24 cellular contexts compared by ENCODE assay signal in the genomic region with DNA sequence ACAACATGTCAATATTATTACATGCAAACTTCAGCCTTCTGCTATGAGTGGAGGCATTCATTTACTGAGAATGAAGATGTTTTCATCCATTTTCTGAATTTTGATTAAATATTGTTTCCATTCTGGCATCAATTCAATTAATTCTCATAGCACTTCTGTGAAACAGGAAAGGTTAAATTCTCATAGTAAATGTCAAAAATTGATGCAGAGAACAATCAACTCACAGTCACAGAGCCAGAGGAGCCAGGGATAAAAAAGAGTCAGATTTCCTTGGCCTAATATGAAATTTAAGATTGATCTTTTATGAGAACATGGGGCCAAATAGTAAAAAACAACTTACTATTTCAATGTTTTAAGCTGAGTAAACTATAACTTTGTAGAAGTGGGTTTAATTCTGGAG.
"Had no signal": no experiment of that assay in that cellular context is flagged by ENCODE, and none has a peak within 500 bp of the region (broad histone marks: within the 10 kb centered on the region; RNA-seq: fewer than 3 reads in every experiment).

No MANE protein-coding gene starts in this region.

- ATAC-seq: naive thymus-derived CD8-positive, alpha-beta T cell; right lobe of liver; stimulated activated memory B cell treated with anti-CD40 and anti-IgM and Interleukin-4, amounts not matched to agents 10 μg/mL and 1 μg/mL and 100 μg/mL, for 72 hours; stimulated activated naive CD8-positive, alpha-beta T cell treated with anti-CD3 and anti-CD28 coated beads, Interleukin-15, amount 100 ng/mL, for 72 hours had no signal

- H3K36me3 Mint-ChIP-seq: immature natural killer cell; memory B cell; naive thymus-derived CD8-positive, alpha-beta T cell; neural progenitor cell; stimulated activated memory B cell treated with anti-CD40 and anti-IgM and Interleukin-4, amounts not matched to agents 10 μg/mL and 1 μg/mL and 100 μg/mL, for 72 hours; type B pancreatic cell had no signal

- H3K27ac Mint-ChIP-seq: immature natural killer cell; memory B cell; naive thymus-derived CD8-positive, alpha-beta T cell; nephron progenitor cell; neural progenitor cell; progenitor cell of endocrine pancreas; stimulated activated memory B cell treated with anti-CD40 and anti-IgM and Interleukin-4, amounts not matched to agents 10 μg/mL and 1 μg/mL and 100 μg/mL, for 72 hours; stimulated activated naive CD8-positive, alpha-beta T cell treated with anti-CD3 and anti-CD28 coated beads, Interleukin-15, amount 100 ng/mL, for 72 hours; type B pancreatic cell had no signal

- DNase-seq: hypothalamus; immature natural killer cell; kidney; left ventricle myocardium inferior; naive thymus-derived CD8-positive, alpha-beta T cell; nephron progenitor cell; occipital lobe; ovary; right lobe of liver; stimulated activated CD4-positive, alpha-beta T cell treated with anti-CD3 and anti-CD28 coated beads, Interleukin-1b, Interleukin-23, amount 100 ng/mL, for 48 hours; stimulated activated CD4-positive, alpha-beta T cell treated with anti-CD3 and anti-CD28 coated beads, Interleukin-2, amount 100 ng/mL, for 48 hours; stimulated activated CD4-positive, alpha-beta T cell treated with anti-CD3 and anti-CD28 coated beads, Interleukin-4, amount 100 ng/mL, for 4 hours; stimulated activated CD8-positive, alpha-beta memory T cell treated with anti-CD3 and anti-CD28 coated beads, Interleukin-4, amount 100 ng/mL, for 48 hours; stimulated activated naive CD4-positive, alpha-beta T cell treated with Interleukin-2 at 50 U/mL for 16 hours; stimulated activated naive CD8-positive, alpha-beta T cell treated with anti-CD3 and anti-CD28 coated beads, Interleukin-15, amount 100 ng/mL, for 72 hours; substantia nigra; uterus had no signal

- H3K27ac ChIP-seq: left ventricle myocardium inferior, neural progenitor cell, neutrophil, ovary, right atrium auricular region, right lobe of liver, uterus had no signal

- H3K4me3 Mint-ChIP-seq: immature natural killer cell; memory B cell; naive thymus-derived CD8-positive, alpha-beta T cell; nephron progenitor cell; neural progenitor cell; stimulated activated memory B cell treated with anti-CD40 and anti-IgM and Interleukin-4, amounts not matched to agents 10 μg/mL and 1 μg/mL and 100 μg/mL, for 72 hours; stimulated activated naive CD8-positive, alpha-beta T cell treated with anti-CD3 and anti-CD28 coated beads, Interleukin-15, amount 100 ng/mL, for 72 hours; type B pancreatic cell had no signal

- H3K27me3 Mint-ChIP-seq: memory B cell; naive thymus-derived CD8-positive, alpha-beta T cell; progenitor cell of endocrine pancreas; stimulated activated memory B cell treated with anti-CD40 and anti-IgM and Interleukin-4, amounts not matched to agents 10 μg/mL and 1 μg/mL and 100 μg/mL, for 72 hours; stimulated activated naive CD8-positive, alpha-beta T cell treated with anti-CD3 and anti-CD28 coated beads, Interleukin-15, amount 100 ng/mL, for 72 hours; type B pancreatic cell had no signal

- H3K4me1 Mint-ChIP-seq: immature natural killer cell; memory B cell; stimulated activated memory B cell treated with anti-CD40 and anti-IgM and Interleukin-4, amounts not matched to agents 10 μg/mL and 1 μg/mL and 100 μg/mL, for 72 hours had no signal

- H3K9me3 Mint-ChIP-seq: immature natural killer cell; memory B cell; naive thymus-derived CD8-positive, alpha-beta T cell; nephron progenitor cell; neural progenitor cell; stimulated activated memory B cell treated with anti-CD40 and anti-IgM and Interleukin-4, amounts not matched to agents 10 μg/mL and 1 μg/mL and 100 μg/mL, for 72 hours; stimulated activated naive CD8-positive, alpha-beta T cell treated with anti-CD3 and anti-CD28 coated beads, Interleukin-15, amount 100 ng/mL, for 72 hours; type B pancreatic cell had no signal
